ENCODE assay signal across 28 cellular contexts in genomic region chr20:50810063-50810462, GRCh38. TPM values are rescaled to one million over a fixed set of nuclear protein-coding genes. Genes with fewer than 3 reads are reported as not detected.
DNase-seq lines count a peak whose midpoint lies in the region; ATAC-seq and TF ChIP-seq lines count a peak whose summit lies in the region.
"Had no signal": no experiment of that assay in that cellular context is flagged by ENCODE, and none has a peak within 500 bp of the region (broad histone marks: within the 10 kb centered on the region; RNA-seq: fewer than 3 reads in every experiment).

No MANE protein-coding gene starts in this region.

- H3K27me3 ChIP-seq in naive thymus-derived CD4-positive, alpha-beta T cell (ENCODE audit: control insufficient read depth in 2 of 2, insufficient read depth in 2 of 2, low read length in 2 of 2) = no peaks in the 10 kb centered on the region
- no peaks in the 10 kb centered on the region for H3K27me3 ChIP-seq in left ventricle myocardium inferior (ENCODE audit: low read depth)
- H3K27me3 ChIP-seq: breast epithelium had no signal

- CTCF ChIA-PET in naive thymus-derived CD4-positive, alpha-beta T cell (lab: Charles Lee) = no interaction called here

- peaks cover 4% of the 10 kb centered on the region for H3K36me3 Mint-ChIP-seq in T-helper 17 cell (ENCODE audit: low read depth)
- peaks cover 0 to 13% (median 5%) of the 10 kb centered on the region in 5 donors for H3K36me3 Mint-ChIP-seq in naive thymus-derived CD4-positive, alpha-beta T cell
- H3K36me3 Mint-ChIP-seq: activated naive CD4-positive, alpha-beta T cell treated with anti-CD3 and anti-CD28 coated beads, Interleukin-2, amount 10 ng/mL, durations not matched to agents 7 days and 5 days had no signal

- no peak for TF ChIP-seq CTCF in left ventricle myocardium inferior (IDR thresholded peaks at IDR 0.05; ENCODE audit: borderline replicate concordance)

- intact Hi-C loops in naive thymus-derived CD4-positive, alpha-beta T cell (cut with micrococcal nuclease) = no loop called here
- intact Hi-C loops in left ventricle myocardium inferior (cut with micrococcal nuclease) = no loop called here

- no peaks in the 10 kb centered on the region for H3K36me3 ChIP-seq in naive thymus-derived CD4-positive, alpha-beta T cell (ENCODE audit: control insufficient read depth in 2 of 3, insufficient read depth in 3 of 3, low read length in 3 of 3)
- H3K36me3 ChIP-seq in left ventricle myocardium inferior = no peaks in the 10 kb centered on the region
- H3K36me3 ChIP-seq: breast epithelium had no signal

- POLR2A ChIA-PET in naive thymus-derived CD4-positive, alpha-beta T cell (lab: Charles Lee) = interaction anchor here (0.8 to 1.5 kb wide), 3 partner anchors 8 to 15 kb away, joined by 3 to 5 read pairs (median 4); partner anchors contain the start of gene BCAS4

- H3K4me3 Mint-ChIP-seq in T-helper 17 cell = peak overlapping the region; percentile 19
- H3K4me3 Mint-ChIP-seq in naive thymus-derived CD4-positive, alpha-beta T cell = peak overlapping the region in 1 of 10 donors; percentile 8
- H3K4me3 Mint-ChIP-seq: activated naive CD4-positive, alpha-beta T cell treated with anti-CD3 and anti-CD28 coated beads, Interleukin-2, amount 10 ng/mL, durations not matched to agents 7 days and 5 days; GM23338; neural crest cell had no signal

- peak; percentile 14 for DNase-seq in EL
- DNase-seq in HT1080 (ENCODE audit: low read depth) = peak; percentile 53
- no peak for DNase-seq in T-helper 17 cell
- no peak for DNase-seq in naive thymus-derived CD4-positive, alpha-beta T cell
- DNase-seq in left ventricle myocardium inferior = no peak
- DNase-seq in activated CD4-positive, alpha-beta T cell treated with anti-CD3 and anti-CD28 coated beads for 1 hour = no peak
- DNase-seq: activated CD4-positive, alpha-beta T cell treated with anti-CD3 and anti-CD28 coated beads, Interleukin-2, amount 50 U/mL, for 48 hours; activated CD8-positive, alpha-beta memory T cell treated with anti-CD3 and anti-CD28 coated beads, Interleukin-2, amount 50 U/mL, for 4 hours; activated naive CD4-positive, alpha-beta T cell treated with anti-CD3 and anti-CD28 coated beads, Interleukin-2, amount 10 ng/mL, durations not matched to agents 7 days and 5 days; anterior cingulate cortex; DMS79; hippocampal formation; left cardiac atrium; NCI-H1105; NCI-H187 treated with DMSO at 0.1 percent for 48 hours; NCI-H2171 treated with DMSO at 0.1 percent for 48 hours; NCI-H510A; OCI-M1; stimulated activated naive CD8-positive, alpha-beta T cell treated with anti-CD3 and anti-CD28 coated beads, Interleukin-15, Interleukin-2, amounts not matched to agents 100 U/mL and 50 U/mL, for 24 hours; T-helper 1 cell had no signal

- no peaks in the 10 kb centered on the region for H3K9me3 ChIP-seq in T-helper 17 cell (ENCODE audit: control insufficient read depth, low read length, poor library complexity, severe bottlenecking)
- H3K9me3 ChIP-seq in naive thymus-derived CD4-positive, alpha-beta T cell (ENCODE audit: control insufficient read depth in 2 of 3, low read length in 3 of 3) = no peaks in the 10 kb centered on the region
- H3K9me3 ChIP-seq in left ventricle myocardium inferior (replicated peaks) = no peaks in the 10 kb centered on the region
- H3K9me3 ChIP-seq: breast epithelium had no signal

- no peak overlapping the region for H3K27ac ChIP-seq in naive thymus-derived CD4-positive, alpha-beta T cell (ENCODE audit: low read depth, low read length)
- H3K27ac ChIP-seq in left ventricle myocardium inferior (replicated peaks) = no peak overlapping the region
- H3K27ac ChIP-seq: breast epithelium, C4-2B, parathyroid adenoma, skin epidermis had no signal

- peaks cover 6% of the 10 kb centered on the region for H3K4me1 Mint-ChIP-seq in T-helper 17 cell
- peaks cover 11 to 60% (median 49%) of the 10 kb centered on the region in 7 donors for H3K4me1 Mint-ChIP-seq in naive thymus-derived CD4-positive, alpha-beta T cell

- peaks cover 8 to 12% of the 10 kb centered on the region in 2 donors for H3K4me1 ChIP-seq in naive thymus-derived CD4-positive, alpha-beta T cell (ENCODE audit: control insufficient read depth in 2 of 2, insufficient read depth in 2 of 2, low read length in 2 of 2)
- no peaks in the 10 kb centered on the region for H3K4me1 ChIP-seq in left ventricle myocardium inferior
- H3K4me1 ChIP-seq: breast epithelium had no signal

- H3K9me3 Mint-ChIP-seq in naive thymus-derived CD4-positive, alpha-beta T cell = peaks cover 0 to 2% (median 0%) of the 10 kb centered on the region in 11 donors
- H3K9me3 Mint-ChIP-seq: activated naive CD4-positive, alpha-beta T cell treated with anti-CD3 and anti-CD28 coated beads, Interleukin-2, amount 10 ng/mL, durations not matched to agents 7 days and 5 days; GM23338; neural crest cell had no signal

- no peak overlapping the region for H3K27ac Mint-ChIP-seq in T-helper 17 cell
- H3K27ac Mint-ChIP-seq in naive thymus-derived CD4-positive, alpha-beta T cell = peak overlapping the region in 7 of 9 donors; percentile 9 to 82 (median 48)
- H3K27ac Mint-ChIP-seq: activated naive CD4-positive, alpha-beta T cell treated with anti-CD3 and anti-CD28 coated beads, Interleukin-2, amount 10 ng/mL, durations not matched to agents 7 days and 5 days; GM23338 had no signal

- ATAC-seq in T-helper 17 cell (no peak), HG03039 (IDR thresholded peaks at IDR 0.05; ENCODE audit: unreplicated experiment) (no peak), GM19455 (IDR thresholded peaks at IDR 0.05; ENCODE audit: unreplicated experiment) (no peak)
- no peak for ATAC-seq in naive thymus-derived CD4-positive, alpha-beta T cell
- ATAC-seq: GM23338; left cardiac atrium; stimulated activated naive CD8-positive, alpha-beta T cell treated with anti-CD3 and anti-CD28 coated beads, Interleukin-15, Interleukin-2, amounts not matched to agents 100 U/mL and 50 U/mL, for 24 hours had no signal

- no peaks in the 10 kb centered on the region for H3K27me3 Mint-ChIP-seq in T-helper 17 cell
- no peaks in the 10 kb centered on the region for H3K27me3 Mint-ChIP-seq in naive thymus-derived CD4-positive, alpha-beta T cell
- H3K27me3 Mint-ChIP-seq: activated naive CD4-positive, alpha-beta T cell treated with anti-CD3 and anti-CD28 coated beads, Interleukin-2, amount 10 ng/mL, durations not matched to agents 7 days and 5 days had no signal

- H3K4me3 ChIP-seq in naive thymus-derived CD4-positive, alpha-beta T cell (ENCODE audit: low read length) = no peak overlapping the region
- H3K4me3 ChIP-seq in left ventricle myocardium inferior = no peak overlapping the region
- H3K4me3 ChIP-seq: breast epithelium, GM23338, skin epidermis had no signal

RNA-seq across cellular contexts. Expression of gene BCAS4, which starts 15.2 kb away (rescaled TPM):
- 24.6 and 27.1 TPM in 2 replicates for total RNA-seq in HT1080 (2014; rRNA removed; shearing (Covaris generic))
- 8.6 and 9.6 TPM in 2 replicates for polyA plus RNA-seq in HT1080 (2015; cell fraction: cytosol; rRNA removed)
- 2.8 and 4.4 TPM in 2 replicates for polyA plus RNA-seq in HT1080 (2015; cell fraction: nucleus; rRNA removed)
- 1 to 10 TPM; 8.0 to 8.5 TPM for total RNA-seq in T-helper 17 cell
- 10 to 100 TPM in 4 of 5 experiments, 1 to 10 TPM in 1; 5.5 to 54.0 (median 45.0) TPM for total RNA-seq in naive thymus-derived CD4-positive, alpha-beta T cell
- polyA plus RNA-seq in naive thymus-derived CD4-positive, alpha-beta T cell = 10 to 100 TPM; 23.3 to 24.1 TPM
- total RNA-seq in left ventricle myocardium inferior = 2.1 TPM

Comparison
In these comparisons a context has a peak if more than half of its experiments do, and no peak if none do; other contexts are left out.
1. DNase-seq: peak in EL (single experiment) and HT1080 (single experiment); none in T-helper 17 cell (0 of 3), naive thymus-derived CD4-positive, alpha-beta T cell (0 of 9), left ventricle myocardium inferior (single experiment) and activated CD4-positive, alpha-beta T cell treated with anti-CD3 and anti-CD28 coated beads for 1 hour (single experiment).